In genomic region chr3:128196645-128197044, GRCh38 we compare ENCODE assay signal across 25 cellular contexts.
"Had no signal": no experiment of that assay in that cellular context is flagged by ENCODE, and none has a peak within 500 bp of the region (broad histone marks: within the 10 kb centered on the region; RNA-seq: fewer than 3 reads in every experiment).

No MANE protein-coding gene starts in this region.

- H3K27me3 ChIP-seq: ascending aorta, body of pancreas, MG63, SJSA1 had no signal

- H3K27me3 Mint-ChIP-seq: activated B cell treated with CpG ODN at 0.5 μM for 24 hours; activated CD4-positive, alpha-beta T cell treated with anti-CD3 and anti-CD28 coated beads, Interleukin-2, amount 10 ng/mL, durations not matched to agents 24 days and 14 days; activated CD8-positive, alpha-beta memory T cell treated with anti-CD3 and anti-CD28 coated beads, Interleukin-2, amount 10 ng/mL, durations not matched to agents 7 days and 5 days; activated naive CD8-positive, alpha-beta T cell treated with anti-CD3 and anti-CD28 coated beads, Interleukin-2, amount 50 U/mL, for 24 hours; activated T-cell treated with anti-CD3 and anti-CD28 coated beads, Interleukin-2, amount 50 U/mL, for 24 hours had no signal

- DNase-seq: activated B cell treated with CpG ODN at 0.5 μM for 24 hours; activated CD4-positive, alpha-beta T cell treated with anti-CD3 and anti-CD28 coated beads for 1 hour; activated CD4-positive, alpha-beta T cell treated with anti-CD3 and anti-CD28 coated beads, Interleukin-2, amount 10 ng/mL, durations not matched to agents 24 days and 14 days; activated CD4-positive, alpha-beta T cell treated with anti-CD3 and anti-CD28 coated beads, Interleukin-2, amount 50 U/mL, for 48 hours; activated CD8-positive, alpha-beta memory T cell treated with anti-CD3 and anti-CD28 coated beads, Interleukin-2, amount 10 ng/mL, durations not matched to agents 7 days and 5 days; activated effector memory CD4-positive, alpha-beta T cell treated with anti-CD3 and anti-CD28 coated beads, Interleukin-2, amount 50 U/mL, for 16 hours; activated naive CD4-positive, alpha-beta T cell treated with Interleukin-2 at 50 U/mL for 16 hours; activated naive CD8-positive, alpha-beta T cell treated with anti-CD3 and anti-CD28 coated beads, Interleukin-2, amount 50 U/mL, for 24 hours; activated T-cell treated with anti-CD3 and anti-CD28 coated beads, Interleukin-2, amount 50 U/mL, for 24 hours; amniotic stem cell; body of pancreas; central memory CD4-positive, alpha-beta T cell; MG63; NCI-H1092 treated with DMSO at 0.1 percent for 48 hours; NCI-H1436 treated with DMSO at 0.1 percent for 48 hours; NCI-H187; NCI-H2081; NCI-H510A treated with DMSO at 0.1 percent for 48 hours; PC-3; SHP77; SW 1271 had no signal

- H3K9me3 Mint-ChIP-seq: activated B cell treated with CpG ODN at 0.5 μM for 24 hours; activated CD4-positive, alpha-beta T cell treated with anti-CD3 and anti-CD28 coated beads, Interleukin-2, amount 10 ng/mL, durations not matched to agents 24 days and 14 days; activated naive CD4-positive, alpha-beta T cell treated with anti-CD3 and anti-CD28 coated beads, Interleukin-2, amount 50 U/mL, for 72 hours; activated naive CD8-positive, alpha-beta T cell treated with anti-CD3 and anti-CD28 coated beads, Interleukin-2, amount 50 U/mL, for 24 hours; activated T-cell treated with anti-CD3 and anti-CD28 coated beads, Interleukin-2, amount 50 U/mL, for 24 hours had no signal

- ATAC-seq: activated CD8-positive, alpha-beta memory T cell treated with anti-CD3 and anti-CD28 coated beads, Interleukin-2, amount 10 ng/mL, durations not matched to agents 7 days and 5 days; activated naive CD4-positive, alpha-beta T cell treated with anti-CD3 and anti-CD28 coated beads, Interleukin-2, amount 50 U/mL, for 72 hours; activated naive CD8-positive, alpha-beta T cell treated with anti-CD3 and anti-CD28 coated beads, Interleukin-2, amount 50 U/mL, for 24 hours; body of pancreas; PC-3; SK-N-SH treated with all-trans-retinoic acid at 6 μM for 48 hours had no signal

- H3K36me3 ChIP-seq: ascending aorta, MG63, SJSA1 had no signal

- H3K27ac Mint-ChIP-seq: activated B cell treated with CpG ODN at 0.5 μM for 24 hours; activated CD4-positive, alpha-beta T cell treated with anti-CD3 and anti-CD28 coated beads, Interleukin-2, amount 10 ng/mL, durations not matched to agents 24 days and 14 days; activated CD8-positive, alpha-beta memory T cell treated with anti-CD3 and anti-CD28 coated beads, Interleukin-2, amount 10 ng/mL, durations not matched to agents 7 days and 5 days; activated naive CD4-positive, alpha-beta T cell treated with anti-CD3 and anti-CD28 coated beads, Interleukin-2, amount 50 U/mL, for 72 hours; activated naive CD8-positive, alpha-beta T cell treated with anti-CD3 and anti-CD28 coated beads, Interleukin-2, amount 50 U/mL, for 24 hours; activated T-cell treated with anti-CD3 and anti-CD28 coated beads, Interleukin-2, amount 50 U/mL, for 24 hours had no signal

- H3K4me1 ChIP-seq: SJSA1 had no signal

- H3K4me3 ChIP-seq: ascending aorta, body of pancreas, MG63, SJSA1 had no signal

- H3K9me3 ChIP-seq: ascending aorta, body of pancreas, MG63, SJSA1 had no signal

- H3K4me3 Mint-ChIP-seq: activated B cell treated with CpG ODN at 0.5 μM for 24 hours; activated CD4-positive, alpha-beta T cell treated with anti-CD3 and anti-CD28 coated beads, Interleukin-2, amount 10 ng/mL, durations not matched to agents 24 days and 14 days; activated CD8-positive, alpha-beta memory T cell treated with anti-CD3 and anti-CD28 coated beads, Interleukin-2, amount 10 ng/mL, durations not matched to agents 7 days and 5 days; activated naive CD8-positive, alpha-beta T cell treated with anti-CD3 and anti-CD28 coated beads, Interleukin-2, amount 50 U/mL, for 24 hours; activated T-cell treated with anti-CD3 and anti-CD28 coated beads, Interleukin-2, amount 50 U/mL, for 24 hours had no signal

- H3K27ac ChIP-seq: ascending aorta, body of pancreas, SJSA1 had no signal
